11 cellular contexts compared by ENCODE assay signal in genomic region chr2:144383571-144383970, GRCh38.
"Had no signal": no experiment of that assay in that cellular context is flagged by ENCODE, and none has a peak within 500 bp of the region (broad histone marks: within the 10 kb centered on the region; RNA-seq: fewer than 3 reads in every experiment).

No MANE protein-coding gene starts in this region.

- H3K4me3 ChIP-seq: hepatocyte, transverse colon had no signal

- H3K27ac Mint-ChIP-seq: activated naive CD4-positive, alpha-beta T cell treated with anti-CD3 and anti-CD28 coated beads for 36 hours had no signal

- H3K9me3 Mint-ChIP-seq: activated naive CD4-positive, alpha-beta T cell treated with anti-CD3 and anti-CD28 coated beads for 36 hours; neural crest cell had no signal

- H3K9me3 ChIP-seq: transverse colon had no signal

- H3K27ac ChIP-seq: hepatocyte, parathyroid adenoma, transverse colon, WERI-Rb-1 had no signal

- H3K9ac ChIP-seq: parathyroid adenoma had no signal

- H3K27me3 ChIP-seq: hepatocyte, transverse colon had no signal

- H3K4me2 ChIP-seq: hepatocyte had no signal

- H3K36me3 ChIP-seq: transverse colon, WERI-Rb-1 had no signal

- H3K4me3 Mint-ChIP-seq: activated naive CD4-positive, alpha-beta T cell treated with anti-CD3 and anti-CD28 coated beads for 36 hours had no signal

- H3K4me1 ChIP-seq: parathyroid adenoma had no signal

- DNase-seq: activated CD4-positive, alpha-beta T cell treated with anti-CD3 and anti-CD28 coated beads for 4 hours; caudate nucleus; kidney glomerular epithelial cell; mesendoderm; T-helper 9 cell; transverse colon; WERI-Rb-1 had no signal
